ENCODE assay signal across 1 cellular context in genomic region chr5:95973793-95974325, GRCh38.
TF ChIP-seq lines count a peak whose summit lies in the region.

No MANE protein-coding gene starts in this region.

TF ChIP-seq in K562, 482 proteins besides CTCF, POLR2A, EP300 and RAD21 (continued from another document and continues in another):
- no peak for TF ChIP-seq ZBTB40 (IDR thresholded peaks at IDR 0.05)
- TF ChIP-seq ZBTB40 (CRISPR knock-in tag; IDR thresholded peaks at IDR 0.05) = no peak
- TF ChIP-seq ETS2 (tag; IDR thresholded peaks at IDR 0.05; ENCODE audit: borderline replicate concordance, poor library complexity, severe bottlenecking) = no peak
- no peak for TF ChIP-seq RBM39 (optimal IDR thresholded peaks at IDR 0.05; ENCODE audit: low read depth, low read length)
- TF ChIP-seq POLR2AphosphoS2 (IDR thresholded peaks at IDR 0.05; ENCODE audit: low read length) = no peak
- TF ChIP-seq HDAC1 (IDR thresholded peaks at IDR 0.05) = peak in 1 of 2 experiments; percentile 81; a peak in 2 of 4 replicates
- TF ChIP-seq ZNF121 (CRISPR knock-in tag; conservative IDR thresholded peaks at IDR 0.05) = no peak
- TF ChIP-seq BMI1 (IDR thresholded peaks at IDR 0.05; ENCODE audit: low read length) = no peak
- no peak for TF ChIP-seq SAFB (IDR thresholded peaks at IDR 0.05; ENCODE audit: borderline replicate concordance, low read depth, low read length)
- TF ChIP-seq GABPB2 (CRISPR knock-in tag; conservative IDR thresholded peaks at IDR 0.05) = no peak
- TF ChIP-seq ZNF592 (IDR thresholded peaks at IDR 0.05) = no peak
- TF ChIP-seq NONO (IDR thresholded peaks at IDR 0.05; ENCODE audit: low read depth in 2 of 2, low read length in 1 of 2) = no peak
- no peak for TF ChIP-seq ZNF239 (CRISPR knock-in tag; IDR thresholded peaks at IDR 0.05)
- no peak for TF ChIP-seq PYGO2 (tag; IDR thresholded peaks at IDR 0.05)
- TF ChIP-seq ARID3B (CRISPR knock-in tag; IDR thresholded peaks at IDR 0.05; ENCODE audit: borderline replicate concordance) = no peak
- no peak for TF ChIP-seq ZNF583 (CRISPR knock-in tag; IDR thresholded peaks at IDR 0.05)
- no peak for TF ChIP-seq MYC (IDR thresholded peaks at IDR 0.05; ENCODE audit: low read depth, low read length)
- no peak for TF ChIP-seq MYC (CRISPR knock-in tag; IDR thresholded peaks at IDR 0.05; ENCODE audit: borderline replicate concordance, low read depth)
- no peak for TF ChIP-seq ZSCAN32 (CRISPR knock-in tag; IDR thresholded peaks at IDR 0.05)
- no peak for TF ChIP-seq CBX1 (IDR thresholded peaks at IDR 0.05; ENCODE audit: low read depth)
- no peak for TF ChIP-seq KAT2B (IDR thresholded peaks at IDR 0.05; ENCODE audit: low read depth, low read length)
- TF ChIP-seq TOE1 (IDR thresholded peaks at IDR 0.05; ENCODE audit: borderline replicate concordance) = no peak
- TF ChIP-seq TOE1 (CRISPR knock-in tag; IDR thresholded peaks at IDR 0.05; ENCODE audit: borderline replicate concordance, low read depth) = no peak
- TF ChIP-seq ZNF830 (CRISPR knock-in tag; IDR thresholded peaks at IDR 0.05) = no peak
- TF ChIP-seq MYBL2 (IDR thresholded peaks at IDR 0.05; ENCODE audit: low read depth) = peak; percentile 91
- no peak; the same call in 1 of the 2 replicates for TF ChIP-seq MYBL2 (CRISPR knock-in tag; IDR thresholded peaks at IDR 0.05; ENCODE audit: borderline replicate concordance)
- no peak for TF ChIP-seq OTX1 (CRISPR knock-in tag; IDR thresholded peaks at IDR 0.05)
- no peak for TF ChIP-seq ZNF57 (CRISPR knock-in tag; IDR thresholded peaks at IDR 0.05)
- TF ChIP-seq ZNF551 (CRISPR knock-in tag; IDR thresholded peaks at IDR 0.05) = no peak
- no peak for TF ChIP-seq CREB5 (CRISPR knock-in tag; IDR thresholded peaks at IDR 0.05)
- no peak for TF ChIP-seq ZHX1 (conservative IDR thresholded peaks at IDR 0.05; ENCODE audit: low read length)
- TF ChIP-seq CREB3 (tag; conservative IDR thresholded peaks at IDR 0.05; ENCODE audit: low read depth) = no peak
- TF ChIP-seq ZNF707 (CRISPR knock-in tag; conservative IDR thresholded peaks at IDR 0.05) = no peak
- peak; percentile 57; the same call in 1 of the 2 replicates for TF ChIP-seq GATA2 (CRISPR knock-in tag; IDR thresholded peaks at IDR 0.05)
- TF ChIP-seq SAFB2 (IDR thresholded peaks at IDR 0.05; ENCODE audit: borderline replicate concordance, low read depth, low read length, severe bottlenecking) = no peak
- no peak for TF ChIP-seq EZH2 (IDR thresholded peaks at IDR 0.05; ENCODE audit: borderline replicate concordance, low read depth, low read length)
- no peak for TF ChIP-seq CEBPG (CRISPR knock-in tag; IDR thresholded peaks at IDR 0.05)
- TF ChIP-seq CEBPG (tag; conservative IDR thresholded peaks at IDR 0.05 in 1 of 2, IDR thresholded peaks at IDR 0.05 in 1 of 2) = no peak
- no peak for TF ChIP-seq TGIF2 (CRISPR knock-in tag; IDR thresholded peaks at IDR 0.05)
- no peak for TF ChIP-seq HSF4 (CRISPR knock-in tag; IDR thresholded peaks at IDR 0.05; ENCODE audit: borderline replicate concordance)
- no peak for TF ChIP-seq MTA1 (IDR thresholded peaks at IDR 0.05; ENCODE audit: borderline replicate concordance)
- TF ChIP-seq MAX (CRISPR knock-in tag; IDR thresholded peaks at IDR 0.05) = no peak
- TF ChIP-seq ZNF280A (IDR thresholded peaks at IDR 0.05; ENCODE audit: low read depth, partially characterized antibody) = no peak
